In genomic region chr20:51208162-51208561, GRCh38 we compare ENCODE assay signal across 22 cellular contexts.
A peak's percentile ranks its signal among the peaks of the same experiment; 100 is the strongest.
DNase-seq lines count a peak whose midpoint lies in the region; ATAC-seq and TF ChIP-seq lines count a peak whose summit lies in the region.
"Had no signal": no experiment of that assay in that cellular context is flagged by ENCODE, and none has a peak within 500 bp of the region (broad histone marks: within the 10 kb centered on the region; RNA-seq: fewer than 3 reads in every experiment).

No MANE protein-coding gene starts in this region.

- H3K27ac ChIP-seq in left ventricle myocardium inferior (replicated peaks), result no peak overlapping the region
- H3K27ac ChIP-seq in MM.1S (ENCODE audit: low read length), result peak overlapping the region; percentile 69
- H3K27ac ChIP-seq: 22Rv1, BLaER1, C4-2B had no signal

- H3K27me3 Mint-ChIP-seq in activated CD8-positive, alpha-beta memory T cell treated with anti-CD3 and anti-CD28 coated beads, Interleukin-2, amount 10 ng/mL, durations not matched to agents 7 days and 5 days, result peaks cover 75% of the 10 kb centered on the region

- no peak overlapping the region for H3K9ac ChIP-seq in MM.1S (ENCODE audit: low read length)
- H3K9ac ChIP-seq: BLaER1 had no signal

- no peaks in the 10 kb centered on the region for H4K20me1 ChIP-seq in MM.1S (ENCODE audit: insufficient read depth, low read length)
- H4K20me1 ChIP-seq: BLaER1 had no signal

- ATAC-seq in activated CD8-positive, alpha-beta memory T cell treated with anti-CD3 and anti-CD28 coated beads, Interleukin-2, amount 10 ng/mL, durations not matched to agents 7 days and 5 days, result no peak
- ATAC-seq in GM18867 (IDR thresholded peaks at IDR 0.05; ENCODE audit: unreplicated experiment), result no peak
- ATAC-seq: CD8-positive, alpha-beta T cell; GM12878; GM23338 had no signal

- TF ChIP-seq CTCF in left ventricle myocardium inferior (IDR thresholded peaks at IDR 0.05; ENCODE audit: borderline replicate concordance), result no peak
- TF ChIP-seq CTCF in MM.1S (IDR thresholded peaks at IDR 0.05; ENCODE audit: low read length), result no peak

- no peaks in the 10 kb centered on the region for H3K4me1 Mint-ChIP-seq in activated CD8-positive, alpha-beta memory T cell treated with anti-CD3 and anti-CD28 coated beads, Interleukin-2, amount 10 ng/mL, durations not matched to agents 7 days and 5 days
- H3K4me1 Mint-ChIP-seq: B cell; CD4-positive, CD25-positive, alpha-beta regulatory T cell had no signal

- H2AFZ ChIP-seq in MM.1S (ENCODE audit: low read length), result no peak overlapping the region
- H2AFZ ChIP-seq: GM23338 had no signal

- DNase-seq in cardiac septum (ENCODE audit: low spot score) (peak; percentile 31), left ventricle myocardium inferior (no peak), MM.1S (peak; percentile 68), islet precursor cell (peak; percentile 45), glomerular visceral epithelial cell (ENCODE audit: extremely low spot score) (no peak)
- no peak for DNase-seq in activated CD8-positive, alpha-beta memory T cell treated with anti-CD3 and anti-CD28 coated beads, Interleukin-2, amount 10 ng/mL, durations not matched to agents 7 days and 5 days
- DNase-seq: CD4-positive, CD25-positive, alpha-beta regulatory T cell; CD8-positive, alpha-beta T cell; DMS 273 treated with DMSO at 0.1 percent for 48 hours; DMS79; EL; GDM1; HFFc6 had no signal

- no peaks in the 10 kb centered on the region for H3K9me2 ChIP-seq in MM.1S (replicated peaks; ENCODE audit: insufficient read depth, low read length)

- H3K4me3 Mint-ChIP-seq in activated CD8-positive, alpha-beta memory T cell treated with anti-CD3 and anti-CD28 coated beads, Interleukin-2, amount 10 ng/mL, durations not matched to agents 7 days and 5 days, result no peak overlapping the region
- H3K4me3 Mint-ChIP-seq: B cell; CD4-positive, CD25-positive, alpha-beta regulatory T cell; CD8-positive, alpha-beta T cell; GM23338; HFFc6 had no signal

- H3K36me3 ChIP-seq in left ventricle myocardium inferior (no peaks in the 10 kb centered on the region), MM.1S (replicated peaks; ENCODE audit: insufficient read depth, low read length) (no peaks in the 10 kb centered on the region)
- H3K36me3 ChIP-seq: BLaER1, HAP-1 had no signal

- H3K36me3 Mint-ChIP-seq in activated CD8-positive, alpha-beta memory T cell treated with anti-CD3 and anti-CD28 coated beads, Interleukin-2, amount 10 ng/mL, durations not matched to agents 7 days and 5 days, result no peaks in the 10 kb centered on the region
- H3K36me3 Mint-ChIP-seq: CD4-positive, CD25-positive, alpha-beta regulatory T cell; CD8-positive, alpha-beta T cell had no signal

- H3K4me2 ChIP-seq in MM.1S (ENCODE audit: low read depth, low read length), result peak overlapping the region; percentile 13; the same call in 1 of the 2 replicates
- H3K4me2 ChIP-seq: BLaER1, GM23338 had no signal

- no peaks in the 10 kb centered on the region for H3K9me3 Mint-ChIP-seq in activated CD8-positive, alpha-beta memory T cell treated with anti-CD3 and anti-CD28 coated beads, Interleukin-2, amount 10 ng/mL, durations not matched to agents 7 days and 5 days (ENCODE audit: low read depth)
- H3K9me3 Mint-ChIP-seq: CD8-positive, alpha-beta T cell; GM23338; HFFc6 had no signal

- intact Hi-C loops in cardiac septum (cut with DNase I), result no loop called here
- intact Hi-C loops in left ventricle myocardium inferior (cut with micrococcal nuclease), result no loop called here

- H3K79me2 ChIP-seq in MM.1S (ENCODE audit: low read length), result no peaks in the 10 kb centered on the region

- no peak overlapping the region for H3K27ac Mint-ChIP-seq in activated CD8-positive, alpha-beta memory T cell treated with anti-CD3 and anti-CD28 coated beads, Interleukin-2, amount 10 ng/mL, durations not matched to agents 7 days and 5 days
- H3K27ac Mint-ChIP-seq: B cell; CD4-positive, CD25-positive, alpha-beta regulatory T cell; CD8-positive, alpha-beta T cell; GM23338; HFFc6 had no signal

- H3K4me1 ChIP-seq in left ventricle myocardium inferior (no peaks in the 10 kb centered on the region), MM.1S (ENCODE audit: low read length) (peaks cover 40% of the 10 kb centered on the region)
- H3K4me1 ChIP-seq: BLaER1, Caco-2, HAP-1 had no signal

- CTCF ChIA-PET in activated CD8-positive, alpha-beta memory T cell treated with anti-CD3 and anti-CD28 coated beads, Interleukin-2, amount 10 ng/mL, durations not matched to agents 7 days and 5 days (lab: Charles Lee), result no interaction called here

- H3K27me3 ChIP-seq in left ventricle myocardium inferior (ENCODE audit: low read depth) (peaks cover 93% of the 10 kb centered on the region), MM.1S (replicated peaks; ENCODE audit: insufficient read depth, low read length) (no peaks in the 10 kb centered on the region)
- H3K27me3 ChIP-seq: BLaER1 had no signal

- H3K9me3 ChIP-seq in left ventricle myocardium inferior (replicated peaks) (no peaks in the 10 kb centered on the region), MM.1S (replicated peaks; ENCODE audit: insufficient read depth, low read length) (no peaks in the 10 kb centered on the region)
- H3K9me3 ChIP-seq: BLaER1, Caco-2, HAP-1 had no signal

- no peak overlapping the region for H3K4me3 ChIP-seq in left ventricle myocardium inferior
- H3K4me3 ChIP-seq in MM.1S (ENCODE audit: low read length), result no peak overlapping the region
- H3K4me3 ChIP-seq: BLaER1, GM12878, GM23338, HAP-1 had no signal

- H3F3A ChIP-seq in MM.1S (ENCODE audit: insufficient read depth, low read length), result 0 out of 2 replicates have a peak, but pooled peaks cover 5% of the 10 kb centered on the region

Comparison
In these comparisons a context has a peak if more than half of its experiments do, and no peak if none do; other contexts are left out.
1. DNase-seq: peak in cardiac septum (single experiment), MM.1S (single experiment) and islet precursor cell (single experiment); none in left ventricle myocardium inferior (single experiment), activated CD8-positive, alpha-beta memory T cell treated with anti-CD3 and anti-CD28 coated beads, Interleukin-2, amount 10 ng/mL, durations not matched to agents 7 days and 5 days (single experiment) and glomerular visceral epithelial cell (single experiment).